Comparison of ENCODE assay signal across 1 cellular context in genomic region chr17:77453613-77454559, GRCh38.
A peak's percentile ranks its signal among the peaks of the same experiment; 100 is the strongest.
TF ChIP-seq lines count a peak whose summit lies in the region.

No MANE protein-coding gene starts in this region.

TF ChIP-seq in K562, 482 proteins besides CTCF, POLR2A, EP300 and RAD21 (continued from another document and continues in another):
- TF ChIP-seq MGA (IDR thresholded peaks at IDR 0.05) (0 out of 2 replicates have a peak, but pooled peaks have one; percentile 9), ZNF431 (CRISPR knock-in tag; IDR thresholded peaks at IDR 0.05) (no peak), GABPB1 (CRISPR knock-in tag; IDR thresholded peaks at IDR 0.05) (peak; percentile 61; the same call in 1 of the 2 replicates), ZBTB2 (IDR thresholded peaks at IDR 0.05) (peak; percentile 49; the same call in 1 of the 2 replicates), MBD1 (CRISPR knock-in tag; IDR thresholded peaks at IDR 0.05) (no peak), CTBP1 (IDR thresholded peaks at IDR 0.05; ENCODE audit: borderline replicate concordance) (peak; percentile 41; the same call in 1 of the 2 replicates), SMARCA4 (IDR thresholded peaks at IDR 0.05) (peak; percentile 65; the same call in 1 of the 2 replicates), CUX1 (CRISPR knock-in tag; IDR thresholded peaks at IDR 0.05) (no peak), POLR2G (IDR thresholded peaks at IDR 0.05; ENCODE audit: low read depth, low read length) (0 out of 2 replicates have a peak, but pooled peaks have one; percentile 36), PHF8 (IDR thresholded peaks at IDR 0.05; ENCODE audit: borderline replicate concordance, low read length) (peak; percentile 24; the same call in 1 of the 2 replicates), CBFA2T3 (IDR thresholded peaks at IDR 0.05) (peak; percentile 48), PBX2 (CRISPR knock-in tag; IDR thresholded peaks at IDR 0.05; ENCODE audit: low read depth) (no peak), PBX2 (tag; conservative IDR thresholded peaks at IDR 0.05; ENCODE audit: low read depth) (peak; percentile 77), ZBTB8A (IDR thresholded peaks at IDR 0.05; ENCODE audit: partially characterized antibody) (no peak), MAX (CRISPR knock-in tag; IDR thresholded peaks at IDR 0.05) (no peak), L3MBTL2 (IDR thresholded peaks at IDR 0.05) (peak; percentile 31; the same call in 1 of the 2 replicates), C11orf30 (IDR thresholded peaks at IDR 0.05; ENCODE audit: low read depth) (no peak), ATF7 (IDR thresholded peaks at IDR 0.05) (peak; percentile 48; the same call in 1 of the 2 replicates), KDM5B (IDR thresholded peaks at IDR 0.05; ENCODE audit: insufficient replicate concordance, low read depth, low read length) (peak; percentile 37), NR2C2 (CRISPR knock-in tag; IDR thresholded peaks at IDR 0.05) (no peak), NR2C2 (tag; IDR thresholded peaks at IDR 0.05) (peak; percentile 88), RNF2 (IDR thresholded peaks at IDR 0.05) (peak; percentile 22; the same call in 1 of the 2 replicates), SMAD4 (CRISPR knock-in tag; conservative IDR thresholded peaks at IDR 0.05) (peak; percentile 49; the same call in 1 of the 2 replicates), DACH1 (IDR thresholded peaks at IDR 0.05; ENCODE audit: partially characterized antibody) (no peak), SPI1 (IDR thresholded peaks at IDR 0.05; ENCODE audit: borderline replicate concordance, low read depth, low read length) (peak; percentile 36; the same call in 1 of the 2 replicates), MTA3 (IDR thresholded peaks at IDR 0.05; ENCODE audit: borderline replicate concordance) (peak; percentile 74), ZKSCAN8 (CRISPR knock-in tag; IDR thresholded peaks at IDR 0.05) (0 out of 2 replicates have a peak, but pooled peaks have one; percentile 27), PKNOX1 (IDR thresholded peaks at IDR 0.05) (0 out of 2 replicates have a peak, but pooled peaks have one; percentile 32), RFX1 (IDR thresholded peaks at IDR 0.05) (no peak), ZFX (CRISPR knock-in tag; IDR thresholded peaks at IDR 0.05) (peak; percentile 26; the same call in 1 of the 2 replicates), NCOR1 (IDR thresholded peaks at IDR 0.05) (0 out of 2 replicates have a peak, but pooled peaks have one; percentile 15), ZFP1 (CRISPR knock-in tag; IDR thresholded peaks at IDR 0.05) (no peak), LEF1 (IDR thresholded peaks at IDR 0.05) (peak; percentile 35; the same call in 1 of the 2 replicates), ZNF175 (CRISPR knock-in tag; IDR thresholded peaks at IDR 0.05; ENCODE audit: low read depth) (peak; percentile 71; the same call in 1 of the 2 replicates), EP400 (IDR thresholded peaks at IDR 0.05) (peak; percentile 40; the same call in 1 of the 2 replicates)
